ENCODE assay signal across 15 cellular contexts in the genomic region with DNA sequence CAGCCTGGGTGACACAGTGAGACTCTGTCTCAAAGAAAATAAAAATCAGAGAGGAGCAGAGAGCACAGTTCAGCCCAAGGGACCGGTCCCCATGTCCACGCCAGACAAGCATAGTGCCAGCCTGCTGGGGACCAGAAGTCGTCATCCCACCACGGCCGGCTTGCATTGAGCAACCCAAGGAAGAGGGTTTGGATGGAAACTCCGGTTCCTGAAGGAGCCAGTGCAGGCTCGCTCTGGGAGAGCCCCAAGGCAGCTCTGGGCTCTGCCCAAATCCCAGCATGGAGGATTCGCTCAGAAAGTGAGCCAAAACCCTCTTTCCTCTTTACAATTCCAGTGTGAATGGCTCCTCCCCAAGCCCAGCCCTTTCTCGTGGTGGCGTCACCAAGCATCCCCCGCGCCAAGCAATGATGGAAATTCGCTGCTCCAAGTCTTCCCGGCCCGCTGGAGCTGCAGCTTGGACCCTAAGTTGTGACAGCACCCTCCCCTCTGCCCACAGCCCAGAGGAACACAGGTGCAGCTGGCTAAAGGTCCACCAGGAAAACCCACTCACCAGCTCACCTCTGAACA.
"Had no signal": no experiment of that assay in that cellular context is flagged by ENCODE, and none has a peak within 500 bp of the region (broad histone marks: within the 10 kb centered on the region; RNA-seq: fewer than 3 reads in every experiment).

No MANE protein-coding gene starts in this region.

- H3K9me3 Mint-ChIP-seq: effector memory CD8-positive, alpha-beta T cell had no signal

- H3K27ac ChIP-seq: cardiac muscle cell, gastroesophageal sphincter, heart left ventricle, left ventricle myocardium inferior, ovary, thoracic aorta, upper lobe of right lung, WERI-Rb-1 had no signal

- H3K4me3 Mint-ChIP-seq: activated naive CD8-positive, alpha-beta T cell; effector memory CD8-positive, alpha-beta T cell had no signal

- ATAC-seq: effector memory CD8-positive, alpha-beta T cell; gastroesophageal sphincter; heart left ventricle; sciatic nerve; upper lobe of right lung had no signal

- H3K27ac Mint-ChIP-seq: activated naive CD8-positive, alpha-beta T cell; effector memory CD8-positive, alpha-beta T cell had no signal

- H3K36me3 Mint-ChIP-seq: activated naive CD8-positive, alpha-beta T cell had no signal

- DNase-seq: activated CD4-positive, alpha-beta T cell treated with anti-CD3 and anti-CD28 coated beads, Interleukin-2, amount 50 U/mL, for 48 hours; activated gamma-delta T cell treated with Interleukin-2 at 50 U/mL for 16 hours; effector memory CD8-positive, alpha-beta T cell; heart left ventricle; kidney glomerular epithelial cell; left ventricle myocardium inferior; ovary; stimulated activated CD4-positive, alpha-beta T cell treated with anti-CD3 and anti-CD28 coated beads, Interleukin-4, amount 100 ng/mL, for 1 hour; upper lobe of right lung; WERI-Rb-1 had no signal
